20 cellular contexts compared by ENCODE assay signal in genomic region chr20:38277691-38278090, GRCh38. TPM values are rescaled to one million over a fixed set of nuclear protein-coding genes. Genes with fewer than 3 reads are reported as not detected.
A peak's percentile ranks its signal among the peaks of the same experiment; 100 is the strongest.
DNase-seq lines count a peak whose midpoint lies in the region; ATAC-seq and TF ChIP-seq lines count a peak whose summit lies in the region.
"Had no signal": no experiment of that assay in that cellular context is flagged by ENCODE, and none has a peak within 500 bp of the region (broad histone marks: within the 10 kb centered on the region; RNA-seq: fewer than 3 reads in every experiment).

No MANE protein-coding gene starts in this region.

- no peaks in the 10 kb centered on the region for H3K36me3 ChIP-seq in SJCRH30
- H3K36me3 ChIP-seq in neuronal stem cell (replicated peaks in 1 of 2; ENCODE audit: control insufficient read depth in 2 of 2, insufficient read depth in 2 of 2, low read length in 2 of 2), result no peaks in the 10 kb centered on the region

- no peak overlapping the region for H3K18ac ChIP-seq in neuronal stem cell (ENCODE audit: low read length)

- no peak overlapping the region for H3K4ac ChIP-seq in neuronal stem cell (ENCODE audit: low read length)

- H3K4me3 ChIP-seq in SJCRH30 (peak overlapping the region; percentile 2), dorsolateral prefrontal cortex (peak overlapping the region in 2 of 59 donors; percentile 4 to 13), neuronal stem cell (ENCODE audit: low read length in 2 of 2) (no peak overlapping the region)
- H3K4me3 ChIP-seq: SK-N-MC had no signal

- no peak overlapping the region for H2AK5ac ChIP-seq in neuronal stem cell (ENCODE audit: low read depth, low read length)

- H3K27ac Mint-ChIP-seq in HFFc6, result peak overlapping the region; percentile 54

- TF ChIP-seq CTCF in HFFc6 (IDR thresholded peaks at IDR 0.05) (no peak), dorsolateral prefrontal cortex (IDR thresholded peaks at IDR 0.05 in 54 of 56, conservative IDR thresholded peaks at IDR 0.05 in 2 of 56; ENCODE audit: low read depth in 1 of 56, partially characterized antibody in 56 of 56) (no peak)

- no peaks in the 10 kb centered on the region for H3K27me3 ChIP-seq in SJCRH30
- no peaks in the 10 kb centered on the region for H3K27me3 ChIP-seq in dorsolateral prefrontal cortex
- H3K27me3 ChIP-seq in neuronal stem cell (ENCODE audit: control insufficient read depth in 3 of 3, insufficient read depth in 3 of 3, low read depth in 1 of 3, low read length in 3 of 3), result no peaks in the 10 kb centered on the region

- no peak overlapping the region for H3K9ac ChIP-seq in neuronal stem cell (ENCODE audit: low read depth, low read length, poor library complexity)

- H3K23ac ChIP-seq in neuronal stem cell (ENCODE audit: low read depth, low read length, poor library complexity), result no peak overlapping the region

- H3K4me1 ChIP-seq in SJCRH30 (peaks cover 47% of the 10 kb centered on the region), neuronal stem cell (ENCODE audit: control insufficient read depth in 2 of 2, insufficient read depth in 1 of 2, low read depth in 1 of 2, low read length in 2 of 2) (peaks cover 0 to 5% of the 10 kb centered on the region in 2 donors)

- H4K91ac ChIP-seq in neuronal stem cell (ENCODE audit: low read depth, low read length, poor library complexity), result no peak overlapping the region

- intact Hi-C loops in dorsolateral prefrontal cortex (cut with DNase I), result no loop called here

- peaks cover 77% of the 10 kb centered on the region for H3K4me1 Mint-ChIP-seq in HFFc6 (ENCODE audit: low read depth)

- no peak overlapping the region for H3K14ac ChIP-seq in neuronal stem cell (ENCODE audit: low read length)

- no CpG with 5 or more reads among the region's 2 CpGs for WGBS in neuronal stem cell (ENCODE audit: extremely low coverage in 2 of 2, insufficient read length in 2 of 2, insufficient replicate concordance in 1 of 2), 2 donors

- ATAC-seq in HG03442 (IDR thresholded peaks at IDR 0.05; ENCODE audit: unreplicated experiment) (no peak), HG02884 (IDR thresholded peaks at IDR 0.05; ENCODE audit: unreplicated experiment) (no peak)
- ATAC-seq: PC-3 had no signal

- H3K79me1 ChIP-seq in neuronal stem cell (ENCODE audit: low read depth, low read length), result no peaks in the 10 kb centered on the region

- no peak for DNase-seq in HFFc6
- DNase-seq in SJCRH30, result peak in 1 of 2 experiments; percentile 65
- DNase-seq in dorsolateral prefrontal cortex, result peak in 1 of 10 donors; percentile 4
- no peak for DNase-seq in neuronal stem cell (ENCODE audit: low spot score)
- DNase-seq in DMS114 treated with DMSO at 0.1 percent for 48 hours (lab: John Stamatoyannopoulos, UW; ENCODE audit: unreplicated experiment), result no peak
- DNase-seq in activated effector memory CD4-positive, alpha-beta T cell treated with Interleukin-2 at 50 U/mL for 16 hours, result no peak
- DNase-seq: Calu3, DND-41, GDM1, GOT3, Karpas-422, MM.1S, NCI-H1105, NCI-H187 treated with DMSO at 0.1 percent for 48 hours, NCI-H526, PC-3 had no signal

- H3K27me3 Mint-ChIP-seq in HFFc6 (ENCODE audit: insufficient read depth), result peaks cover 2% of the 10 kb centered on the region; the same call in 1 of the 2 replicates

- no peak overlapping the region for H3K4me3 Mint-ChIP-seq in HFFc6

- no peak overlapping the region for H2BK12ac ChIP-seq in neuronal stem cell (ENCODE audit: low read length)

- H2BK120ac ChIP-seq in neuronal stem cell (ENCODE audit: low read depth, low read length), result no peak overlapping the region

- peak overlapping the region; percentile 69 for H2AFZ ChIP-seq in neuronal stem cell (ENCODE audit: low read length)

- peak overlapping the region; percentile 87 for H3K27ac ChIP-seq in SJCRH30
- peak overlapping the region in 57 of 59 donors; percentile 35 to 91 (median 81) for H3K27ac ChIP-seq in dorsolateral prefrontal cortex
- no peak overlapping the region for H3K27ac ChIP-seq in neuronal stem cell (replicated peaks; ENCODE audit: low read length)
- H3K27ac ChIP-seq: SK-N-MC had no signal

- no peak overlapping the region for H2BK15ac ChIP-seq in neuronal stem cell (ENCODE audit: low read length)

- H3K9me3 Mint-ChIP-seq in HFFc6, result peaks cover 10% of the 10 kb centered on the region; the same call in 1 of the 2 replicates

- H3K36me3 Mint-ChIP-seq in HFFc6 (ENCODE audit: low read depth), result peaks cover 10% of the 10 kb centered on the region; the same call in 1 of the 2 replicates

- no peak overlapping the region for H2BK5ac ChIP-seq in neuronal stem cell (ENCODE audit: low read length)

- H3K9me3 ChIP-seq in SJCRH30 (replicated peaks), result peaks cover 9% of the 10 kb centered on the region; the same call in 1 of the 2 replicates
- H3K9me3 ChIP-seq in neuronal stem cell (replicated peaks in 1 of 2; ENCODE audit: control insufficient read depth in 2 of 2, insufficient read depth in 1 of 2, low read depth in 1 of 2, low read length in 2 of 2), result peaks cover 0 to 2% of the 10 kb centered on the region in 2 donors

- no peak overlapping the region for H4K8ac ChIP-seq in neuronal stem cell (ENCODE audit: low read depth, low read length)

- H3K4me2 ChIP-seq in neuronal stem cell (ENCODE audit: insufficient read depth, low read length, poor library complexity, severe bottlenecking), result no peak overlapping the region

RNA-seq across cellular contexts. Expression of gene KIAA1755, which starts 17.2 kb away (rescaled TPM):
- 1 to 10 TPM; 1.2 to 4.4 (median 2.2) TPM for total RNA-seq in HFFc6 (2021; fragmentation: NEBNext Ultra II Directional; extraction: Animal tissue kit (Norgen Biotek cat#: 25700))
- 1.4 TPM in 2 replicates for total RNA-seq in SJCRH30 (2014; rRNA removed; shearing (Covaris generic))
- total RNA-seq in dorsolateral prefrontal cortex, result 100 to 1,000 TPM in 6 of 120 experiments, 10 to 100 TPM in 114; 19.2 to 129 (median 51.1) TPM
- 0.33 TPM for polyA plus RNA-seq in neuronal stem cell (2013, experiment 1 of 2)
- 0.21 TPM for polyA plus RNA-seq in neuronal stem cell (2013, experiment 2 of 2)
- total RNA-seq: A673, Calu3 had no signal

RNA-seq across cellular contexts. Expression of gene BPI, which starts 26.3 kb away (rescaled TPM):
- not detected for total RNA-seq in HFFc6 (2021; fragmentation: NEBNext Ultra II Directional; extraction: Animal tissue kit (Norgen Biotek cat#: 25700))
- 0.06 TPM in 1 of 2 replicates, not detected in the other for total RNA-seq in SJCRH30 (2014; rRNA removed; shearing (Covaris generic))
- total RNA-seq in dorsolateral prefrontal cortex, result 1 to 10 TPM in 4 of 120 experiments, under 1 TPM in 11, not detected in 105; 0.23 to 1.5 (median 0.42) TPM
- polyA plus RNA-seq in neuronal stem cell (2013, experiment 1 of 2), result not detected
- not detected for polyA plus RNA-seq in neuronal stem cell (2013, experiment 2 of 2)
- total RNA-seq: A673, Calu3, PC-3 had no signal
